In genomic region chr17:3956558-3956957, GRCh38 we compare ENCODE assay signal across 17 cellular contexts. TPM values are rescaled to one million over a fixed set of nuclear protein-coding genes. Genes with fewer than 3 reads are reported as not detected.
A peak's percentile ranks its signal among the peaks of the same experiment; 100 is the strongest.
DNase-seq lines count a peak whose midpoint lies in the region; ATAC-seq, FAIRE-seq and TF ChIP-seq lines count a peak whose summit lies in the region.
"Had no signal": no experiment of that assay in that cellular context is flagged by ENCODE, and none has a peak within 500 bp of the region (broad histone marks: within the 10 kb centered on the region; RNA-seq: fewer than 3 reads in every experiment).

No MANE protein-coding gene starts in this region.

- peaks cover 79% of the 10 kb centered on the region for H4K20me1 ChIP-seq in Karpas-422 (ENCODE audit: insufficient read depth, low read depth, low read length)
- 0 out of 2 replicates have a peak, but pooled peaks cover 8% of the 10 kb centered on the region for H4K20me1 ChIP-seq in K562 (replicated peaks; ENCODE audit: control insufficient read depth, insufficient read depth, low read length)

- H3K27me3 ChIP-seq in Karpas-422 (ENCODE audit: low read length): no peaks in the 10 kb centered on the region
- no peaks in the 10 kb centered on the region; a peak in 1 of 5 replicates for H3K27me3 ChIP-seq in K562 (ENCODE audit: control insufficient read depth in 2 of 2, insufficient read depth in 2 of 2, low read length in 2 of 2)
- H3K27me3 ChIP-seq: brain microvascular endothelial cell had no signal

- 35% methylated on average over 8 of the region's 8 CpGs for WGBS in K562 (ENCODE audit: insufficient coverage, low coverage, missing lambda C conversion rate)

- peaks cover 58% of the 10 kb centered on the region for H3K36me3 Mint-ChIP-seq in activated T-cell treated with anti-CD3 and anti-CD28 coated beads, Interleukin-2, amount 50 U/mL, for 24 hours (ENCODE audit: low read depth)
- H3K36me3 Mint-ChIP-seq in stimulated activated effector memory CD8-positive, alpha-beta T cell treated with anti-CD3 and anti-CD28 coated beads, Interleukin-12 subunit alpha, Interleukin-12 subunit beta, amount 100 ng/mL, for 72 hours: peaks cover 58% of the 10 kb centered on the region

- CTCF ChIA-PET in K562 (lab: Yijun Ruan, JAX; ENCODE audit: low intra/inter-chr PET ratio): no interaction called here

- H3K27ac Mint-ChIP-seq in activated T-cell treated with anti-CD3 and anti-CD28 coated beads, Interleukin-2, amount 50 U/mL, for 24 hours: peak overlapping the region; percentile 74
- peak overlapping the region; percentile 91 for H3K27ac Mint-ChIP-seq in stimulated activated effector memory CD8-positive, alpha-beta T cell treated with anti-CD3 and anti-CD28 coated beads, Interleukin-12 subunit alpha, Interleukin-12 subunit beta, amount 100 ng/mL, for 72 hours

- H3K36me3 ChIP-seq in Karpas-422 (ENCODE audit: insufficient read depth, low read length) (peaks cover 52% of the 10 kb centered on the region), K562 (ENCODE audit: control insufficient read depth, insufficient read depth, low read length) (peaks cover 30% of the 10 kb centered on the region; the same call in 2 of the 3 replicates)
- H3K36me3 ChIP-seq: brain microvascular endothelial cell had no signal

- peak overlapping the region; percentile 37 for H3K9ac ChIP-seq in Karpas-422 (ENCODE audit: low read length)
- H3K9ac ChIP-seq in K562 (ENCODE audit: insufficient read depth in 1 of 2, low read depth in 2 of 2, low read length in 2 of 2): peak overlapping the region in 1 of 2 experiments; percentile 59; a peak in 1 of 4 replicates

- H3K4me2 ChIP-seq in Karpas-422 (ENCODE audit: low read depth, low read length, poor library complexity, severe bottlenecking) (peak overlapping the region; percentile 58), K562 (ENCODE audit: insufficient read depth, low read length) (no peak overlapping the region; the same call in 1 of the 2 replicates)

- H3K9me3 ChIP-seq in Karpas-422 (ENCODE audit: low read length): no peaks in the 10 kb centered on the region
- no peaks in the 10 kb centered on the region for H3K9me3 ChIP-seq in K562 (replicated peaks; ENCODE audit: control insufficient read depth, insufficient read depth, low read depth, low read length)

- no peak overlapping the region for H2AFZ ChIP-seq in Karpas-422 (ENCODE audit: low read length)
- H2AFZ ChIP-seq in K562 (ENCODE audit: low read depth, low read length): no peak overlapping the region

- H3K27ac ChIP-seq in Karpas-422 (ENCODE audit: low read length) (peak overlapping the region; percentile 90), K562 (ENCODE audit: extremely low read depth, low read depth, low read length) (no peak overlapping the region)
- H3K27ac ChIP-seq: brain microvascular endothelial cell, dorsolateral prefrontal cortex, HL-60 had no signal

- no peak for TF ChIP-seq RAD21 in K562 (CRISPR knock-in tag; conservative IDR thresholded peaks at IDR 0.05 in 1 of 2, IDR thresholded peaks at IDR 0.05 in 1 of 2)

- H3K4me1 ChIP-seq in Karpas-422 (ENCODE audit: low read length) (peaks cover 56% of the 10 kb centered on the region), K562 (replicated peaks in 1 of 2; ENCODE audit: control insufficient read depth in 2 of 2, insufficient read depth in 2 of 2, low read length in 2 of 2) (peaks cover 35 to 55% of the 10 kb centered on the region in 2 experiments)

- POLR2A ChIA-PET in K562 (lab: Yijun Ruan, JAX): no interaction called here

- H3K9me3 Mint-ChIP-seq in activated T-cell treated with anti-CD3 and anti-CD28 coated beads, Interleukin-2, amount 50 U/mL, for 24 hours: no peaks in the 10 kb centered on the region
- H3K9me3 Mint-ChIP-seq in stimulated activated effector memory CD8-positive, alpha-beta T cell treated with anti-CD3 and anti-CD28 coated beads, Interleukin-12 subunit alpha, Interleukin-12 subunit beta, amount 100 ng/mL, for 72 hours: no peaks in the 10 kb centered on the region

- intact Hi-C loops in K562 (cut with micrococcal nuclease): no loop called here

- no peak for TF ChIP-seq EP300 in K562 (IDR thresholded peaks at IDR 0.05; ENCODE audit: low read length)

- no peak for TF ChIP-seq CTCF in K562 (IDR thresholded peaks at IDR 0.05 in 2 of 3, conservative IDR thresholded peaks at IDR 0.05 in 1 of 3; ENCODE audit: insufficient read depth in 2 of 3, low read depth in 1 of 3, low read length in 3 of 3)

- no peaks in the 10 kb centered on the region for H3K9me1 ChIP-seq in K562 (ENCODE audit: control insufficient read depth, insufficient read depth, low read length)

- H3K4me3 Mint-ChIP-seq in activated T-cell treated with anti-CD3 and anti-CD28 coated beads, Interleukin-2, amount 50 U/mL, for 24 hours: no peak overlapping the region
- no peak overlapping the region for H3K4me3 Mint-ChIP-seq in stimulated activated effector memory CD8-positive, alpha-beta T cell treated with anti-CD3 and anti-CD28 coated beads, Interleukin-12 subunit alpha, Interleukin-12 subunit beta, amount 100 ng/mL, for 72 hours

- BruUV-seq in K562 (replicated peaks; lab: Mats Ljungman, UMichigan): no TSS peak

- peak; percentile 70 for FAIRE-seq in K562 (lab: Jason Lieb, UNC)
- FAIRE-seq: D721Med had no signal

- TF ChIP-seq POLR2A in K562 (conservative IDR thresholded peaks at IDR 0.05): no peak

- H3K9me2 ChIP-seq in Karpas-422 (replicated peaks; ENCODE audit: insufficient read depth, low read length): no peaks in the 10 kb centered on the region

- H3K27me3 Mint-ChIP-seq in activated T-cell treated with anti-CD3 and anti-CD28 coated beads, Interleukin-2, amount 50 U/mL, for 24 hours: no peaks in the 10 kb centered on the region

- peaks cover 50% of the 10 kb centered on the region for H3K4me1 Mint-ChIP-seq in activated T-cell treated with anti-CD3 and anti-CD28 coated beads, Interleukin-2, amount 50 U/mL, for 24 hours (ENCODE audit: low read depth)
- peaks cover 64% of the 10 kb centered on the region for H3K4me1 Mint-ChIP-seq in stimulated activated effector memory CD8-positive, alpha-beta T cell treated with anti-CD3 and anti-CD28 coated beads, Interleukin-12 subunit alpha, Interleukin-12 subunit beta, amount 100 ng/mL, for 72 hours

- H3K4me3 ChIP-seq in Karpas-422 (ENCODE audit: low read length) (peak overlapping the region; percentile 15; the same call in 1 of the 2 replicates), K562 (no peak overlapping the region)
- H3K4me3 ChIP-seq: dorsolateral prefrontal cortex had no signal

- H3K79me2 ChIP-seq in Karpas-422 (ENCODE audit: low read length) (peaks cover 71% of the 10 kb centered on the region), K562 (ENCODE audit: control insufficient read depth, insufficient read depth, low read length) (peaks cover 52% of the 10 kb centered on the region)

- DNase-seq in activated T-cell treated with anti-CD3 and anti-CD28 coated beads, Interleukin-2, amount 50 U/mL, for 24 hours: no peak
- DNase-seq in activated T-cell treated with anti-CD3 and anti-CD28 coated beads for 4 hours (no peak), Karpas-422 (peak; percentile 86), K562 (ENCODE audit: extremely low read depth in 1 of 4, low spot score in 3 of 4) (peak in 2 of 4 experiments; percentile 24 to 39), NCI-H146 treated with DMSO at 0.1 percent for 48 hours (lab: John Stamatoyannopoulos, UW; ENCODE audit: unreplicated experiment) (no peak), NCI-H2081 treated with DMSO at 0.1 percent for 48 hours (lab: John Stamatoyannopoulos, UW) (no peak)
- no peak for DNase-seq in stimulated activated effector memory CD8-positive, alpha-beta T cell treated with anti-CD3 and anti-CD28 coated beads, Interleukin-12 subunit alpha, Interleukin-12 subunit beta, amount 100 ng/mL, for 72 hours (ENCODE audit: low spot score in 2 of 2)
- DNase-seq: activated CD4-positive, alpha-beta T cell treated with anti-CD3 and anti-CD28 coated beads, Interleukin-2, amount 50 U/mL, for 48 hours; brain microvascular endothelial cell; dorsolateral prefrontal cortex; Kasumi-1; left cardiac atrium; stimulated activated CD4-positive, alpha-beta T cell treated with anti-CD3 and anti-CD28 coated beads, Interleukin-15, amount 100 ng/mL, for 24 hours; trophoblast cell had no signal

- peak; percentile 5; the same call in 1 of the 3 replicates for ATAC-seq in K562
- ATAC-seq in stimulated activated effector memory CD8-positive, alpha-beta T cell treated with anti-CD3 and anti-CD28 coated beads, Interleukin-12 subunit alpha, Interleukin-12 subunit beta, amount 100 ng/mL, for 72 hours: no peak
- ATAC-seq in GM19023 (IDR thresholded peaks at IDR 0.05; ENCODE audit: unreplicated experiment): no peak
- ATAC-seq: left cardiac atrium had no signal

- in situ Hi-C loops in K562 (cut with MboI): no loop called here

RNA-seq across cellular contexts. Expression of gene ATP2A3, which starts 7.7 kb away (rescaled TPM):
- 101 and 204 TPM in 2 replicates for total RNA-seq in Karpas-422 (2014; rRNA removed; shearing (Covaris generic); ENCODE audit: low replicate concordance)
- 198 and 586 TPM in 2 replicates for total RNA-seq in K562 (2011; cell fraction: chromatin; rRNA removed; ENCODE audit: low replicate concordance)
- total RNA-seq in K562 (2011; cell fraction: nucleolus; rRNA removed): 353 and 436 TPM in 2 replicates
- 289 and 326 TPM in 2 replicates for total RNA-seq in K562 (2011; cell fraction: nucleoplasm; rRNA removed)
- 41.2 and 50.7 TPM in 2 replicates for total RNA-seq in K562 (2014; rRNA removed)
- 9.0 and 9.2 TPM in 2 replicates for total RNA-seq in K562 (2014; rRNA removed; fragmentation: Illumina TruSeq; extraction: Trizol)
- 16.9 TPM in 2 replicates for total RNA-seq in K562 (2015; rRNA removed; fragmentation: Illumina TruSeq; extraction: Trizol)
- total RNA-seq in K562 (2021): 79.7 and 103 TPM in 2 replicates
- polyA plus RNA-seq in K562 (2011; rRNA removed): 42.6 and 65.4 TPM in 2 replicates
- polyA plus RNA-seq in K562 (2011; cell fraction: cytosol; rRNA removed): 45.9 and 88.8 TPM in 2 replicates
- 230 and 368 TPM in 2 replicates for polyA plus RNA-seq in K562 (2011; cell fraction: nucleus; rRNA removed)
- polyA plus RNA-seq in K562 (2012): 77.5 and 466 TPM in 2 replicates
- 31.3 and 65.0 TPM in 2 replicates for polyA plus RNA-seq in K562 (2014; fragmentation: Illumina TruSeq; extraction: Trizol)
- polyA plus RNA-seq in K562 (2014; fragmentation: Nextera tagmentation; extraction: Ambion mirVana): under 1 TPM; 0.65 to 0.66 TPM
- polyA plus RNA-seq in K562 (2014; rRNA removed): 54.5 and 66.9 TPM in 2 replicates
- 33.8 and 63.1 TPM in 2 replicates for polyA minus RNA-seq in K562 (2011; rRNA and poly(A)+ RNA removed)
- 71.3 and 83.9 TPM in 2 replicates for polyA minus RNA-seq in K562 (2011; cell fraction: cytosol; rRNA and poly(A)+ RNA removed)
- polyA minus RNA-seq in K562 (2011; cell fraction: nucleus; rRNA and poly(A)+ RNA removed): 85.0 and 89.2 TPM in 2 replicates

RNA-seq across cellular contexts. Expression of gene P2RX1, which starts 40.3 kb away (rescaled TPM):
- total RNA-seq in Karpas-422 (2014; rRNA removed; shearing (Covaris generic); ENCODE audit: low replicate concordance): not detected in 2 replicates
- total RNA-seq in K562 (2011; cell fraction: chromatin; rRNA removed; ENCODE audit: low replicate concordance): 21.9 and 70.4 TPM in 2 replicates
- 38.4 and 45.2 TPM in 2 replicates for total RNA-seq in K562 (2011; cell fraction: nucleolus; rRNA removed)
- 27.3 and 30.9 TPM in 2 replicates for total RNA-seq in K562 (2011; cell fraction: nucleoplasm; rRNA removed)
- total RNA-seq in K562 (2014; rRNA removed) (13.3 and 16.0 TPM in 2 replicates), K562 (2014; rRNA removed; fragmentation: Illumina TruSeq; extraction: Trizol) (4.9 and 6.8 TPM in 2 replicates), K562 (2015; rRNA removed; fragmentation: Illumina TruSeq; extraction: Trizol) (8.1 and 9.6 TPM in 2 replicates), K562 (2021) (15.3 and 20.3 TPM in 2 replicates)
- polyA plus RNA-seq in K562 (2011; rRNA removed) (12.2 and 13.6 TPM in 2 replicates), K562 (2014; fragmentation: Illumina TruSeq; extraction: Trizol) (10.3 and 17.6 TPM in 2 replicates), K562 (2014; fragmentation: Nextera tagmentation; extraction: Ambion mirVana) (under 1 TPM; 0.27 to 0.66 TPM), K562 (2014; rRNA removed) (18.4 and 18.8 TPM in 2 replicates)
- polyA plus RNA-seq in K562 (2011; cell fraction: cytosol; rRNA removed): 10.0 and 27.5 TPM in 2 replicates
- polyA plus RNA-seq in K562 (2011; cell fraction: nucleus; rRNA removed): 41.2 and 64.7 TPM in 2 replicates
- polyA plus RNA-seq in K562 (2012): 18.2 and 106 TPM in 2 replicates
- polyA minus RNA-seq in K562 (2011; rRNA and poly(A)+ RNA removed): 4.3 and 7.9 TPM in 2 replicates
- 3.7 and 7.2 TPM in 2 replicates for polyA minus RNA-seq in K562 (2011; cell fraction: cytosol; rRNA and poly(A)+ RNA removed)
- 12.2 and 18.7 TPM in 2 replicates for polyA minus RNA-seq in K562 (2011; cell fraction: nucleus; rRNA and poly(A)+ RNA removed)
